ENCODE assay signal across 8 cellular contexts in the genomic region with DNA sequence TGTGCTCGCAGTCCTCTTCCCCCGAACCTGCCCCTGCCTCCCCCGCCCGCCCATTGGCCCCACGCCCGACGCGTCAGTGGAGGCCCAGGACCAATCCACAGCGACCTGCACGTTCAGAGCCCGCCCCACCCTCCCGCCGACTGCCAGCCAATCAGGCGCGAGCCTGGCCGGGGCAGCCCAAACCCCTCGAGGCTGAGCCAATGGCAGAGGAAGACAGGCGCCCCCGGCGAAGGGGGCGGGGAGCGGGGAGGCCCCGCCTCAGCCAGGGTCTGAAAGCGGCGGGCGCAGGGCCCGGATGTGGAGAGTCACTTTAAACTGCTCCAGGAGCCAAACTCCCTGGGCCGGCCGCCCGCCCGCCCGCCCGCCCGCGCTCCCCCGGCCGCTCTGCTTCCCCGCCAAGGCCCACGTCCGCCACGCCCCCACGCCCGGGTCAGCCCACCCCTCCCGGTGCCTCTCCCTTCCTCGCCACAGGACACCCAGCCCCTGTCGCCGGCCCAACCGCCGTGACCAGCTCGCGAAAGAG. TPM values are rescaled to one million over a fixed set of nuclear protein-coding genes. Genes with fewer than 3 reads are reported as not detected.
DNase-seq lines count a peak whose midpoint lies in the region; ATAC-seq and TF ChIP-seq lines count a peak whose summit lies in the region.

No MANE protein-coding gene starts in this region.

- TF ChIP-seq CTCF in RWPE2 (IDR thresholded peaks at IDR 0.05; ENCODE audit: poor library complexity, severe bottlenecking) (no peak), fibroblast of villous mesenchyme (IDR thresholded peaks at IDR 0.05; ENCODE audit: insufficient read depth, low read depth, low read length) (no peak), nephron progenitor cell (IDR thresholded peaks at IDR 0.05) (no peak)

- H3K4me1 Mint-ChIP-seq in nephron progenitor cell = peaks cover 25% of the 10 kb centered on the region

- peaks cover 4% of the 10 kb centered on the region for H3K36me3 ChIP-seq in HAP-1 (replicated peaks)
- H3K36me3 ChIP-seq in RWPE2 (ENCODE audit: low read depth) = peaks cover 12% of the 10 kb centered on the region

- H3K9me3 ChIP-seq in HAP-1 = peaks cover 7% of the 10 kb centered on the region; the same call in 1 of the 2 replicates
- H3K9me3 ChIP-seq in RWPE2 (ENCODE audit: severe bottlenecking) = no peaks in the 10 kb centered on the region

- peak; percentile 91 for ATAC-seq in RWPE2 (ENCODE audit: low read depth)
- ATAC-seq in stimulated activated naive CD8-positive, alpha-beta T cell treated with anti-CD3 and anti-CD28 coated beads, Interleukin-15, Interleukin-2, amounts not matched to agents 100 U/mL and 50 U/mL, for 24 hours = peak; percentile 94

- DNase-seq in EL = peak; percentile 99
- DNase-seq in HAP-1 (ENCODE audit: low spot score in 2 of 2) = peak; percentile 93 to 99
- peak; percentile 98 for DNase-seq in M059J (ENCODE audit: low read depth)
- peak; percentile 97 for DNase-seq in RWPE2 (ENCODE audit: low spot score)
- DNase-seq in activated effector memory CD4-positive, alpha-beta T cell treated with anti-CD3 and anti-CD28 coated beads, Interleukin-2, amount 50 U/mL, for 16 hours = peak; percentile 100
- DNase-seq in fibroblast of villous mesenchyme (ENCODE audit: low read depth) = peak; percentile 99
- peak; percentile 98 for DNase-seq in nephron progenitor cell
- peak; percentile 98 for DNase-seq in stimulated activated naive CD8-positive, alpha-beta T cell treated with anti-CD3 and anti-CD28 coated beads, Interleukin-15, Interleukin-2, amounts not matched to agents 100 U/mL and 50 U/mL, for 24 hours

- H3K27me3 ChIP-seq in HAP-1 (ENCODE audit: low read depth) = no peaks in the 10 kb centered on the region
- no peaks in the 10 kb centered on the region for H3K27me3 ChIP-seq in RWPE2 (ENCODE audit: insufficient read depth, poor library complexity, severe bottlenecking)

- peaks cover 13% of the 10 kb centered on the region for H3K36me3 Mint-ChIP-seq in nephron progenitor cell (ENCODE audit: low read depth)

- 0 out of 2 replicates have a peak, but pooled peaks cover 2% of the 10 kb centered on the region for H3K4me1 ChIP-seq in HAP-1
- peaks cover 4% of the 10 kb centered on the region for H3K4me1 ChIP-seq in RWPE2 (ENCODE audit: insufficient read depth, poor library complexity, severe bottlenecking)

- in situ Hi-C loops in HAP-1 (cut with MboI; ENCODE audit: low sequenced_read_pairs) = loop anchor here (5.0 kb wide), 1 partner anchor 65 kb away; a partner anchor contains a TSS

- H3K27ac Mint-ChIP-seq in nephron progenitor cell = no peak overlapping the region

- peak overlapping the region; percentile 67 for H3K27ac ChIP-seq in RWPE2 (ENCODE audit: poor library complexity, severe bottlenecking)

- peak overlapping the region; percentile 98 for H3K4me3 Mint-ChIP-seq in nephron progenitor cell

- H3K27me3 Mint-ChIP-seq in nephron progenitor cell (ENCODE audit: low read depth, poor library complexity) = peaks cover 26% of the 10 kb centered on the region

- peaks cover 13% of the 10 kb centered on the region for H3K9me3 Mint-ChIP-seq in nephron progenitor cell

- H3K4me3 ChIP-seq in HAP-1 = peak overlapping the region; percentile 76
- H3K4me3 ChIP-seq in RWPE2 (ENCODE audit: severe bottlenecking) = peak overlapping the region; percentile 68
- H3K4me3 ChIP-seq in fibroblast of villous mesenchyme (ENCODE audit: low read depth, low read length) = peak overlapping the region; percentile 92

RNA-seq across cellular contexts. Expression of a gene that starts 0.5 kb away (rescaled TPM):
- 9.9 and 12.7 TPM in 2 replicates for total RNA-seq in M059J (2014; rRNA removed; shearing (Covaris generic))
- 5.8 and 6.0 TPM in 2 replicates for total RNA-seq in fibroblast of villous mesenchyme

Comparison
In these comparisons a context has a peak if more than half of its experiments do, and no peak if none do; other contexts are left out.
1. Peak in every context shown above with its lines: DNase-seq, ATAC-seq, H3K4me3 ChIP-seq and H3K27ac ChIP-seq.